ENCODE assay signal across 2 cellular contexts in genomic region chr1:19720174-19720573, GRCh38.
TF ChIP-seq lines count a peak whose summit lies in the region.

No MANE protein-coding gene starts in this region.

TF ChIP-seq in HepG2, 621 proteins besides CTCF, POLR2A, EP300 and RAD21:
- no peak for TF ChIP-seq KLF15 (CRISPR knock-in tag; IDR thresholded peaks at IDR 0.05; ENCODE audit: borderline replicate concordance)
- TF ChIP-seq ZNF292 (CRISPR knock-in tag; IDR thresholded peaks at IDR 0.05; ENCODE audit: borderline replicate concordance, low read depth): no peak
- peak; percentile 54 for TF ChIP-seq ZNF629 (CRISPR knock-in tag; conservative IDR thresholded peaks at IDR 0.05)
- TF ChIP-seq PHF5A (CRISPR knock-in tag; IDR thresholded peaks at IDR 0.05; ENCODE audit: low read depth, unreplicated experiment): no peak
- TF ChIP-seq NFE2L1 (CRISPR knock-in tag; IDR thresholded peaks at IDR 0.05; ENCODE audit: borderline replicate concordance): no peak

TF ChIP-seq in K562, 482 proteins besides CTCF, POLR2A, EP300 and RAD21:
- TF ChIP-seq KLF13 (tag; IDR thresholded peaks at IDR 0.05; ENCODE audit: borderline replicate concordance, low read depth): no peak
- no peak for TF ChIP-seq U2AF2 (optimal IDR thresholded peaks at IDR 0.05; ENCODE audit: low read depth, low read length)
- peak; percentile 12 for TF ChIP-seq RBM25 (IDR thresholded peaks at IDR 0.05; ENCODE audit: low read depth, low read length, severe bottlenecking)
